21 cellular contexts compared by ENCODE assay signal in genomic region chr4:7932333-7932732, GRCh38. TPM values are rescaled to one million over a fixed set of nuclear protein-coding genes. Genes with fewer than 3 reads are reported as not detected.
DNase-seq lines count a peak whose midpoint lies in the region; ATAC-seq, FAIRE-seq and TF ChIP-seq lines count a peak whose summit lies in the region.
"Had no signal": no experiment of that assay in that cellular context is flagged by ENCODE, and none has a peak within 500 bp of the region (broad histone marks: within the 10 kb centered on the region; RNA-seq: fewer than 3 reads in every experiment).

No MANE protein-coding gene starts in this region.

- TF ChIP-seq POLR2A in endothelial cell of umbilical vein (IDR thresholded peaks at IDR 0.05; ENCODE audit: low read depth, low read length), result no peak

- H3K27me3 Mint-ChIP-seq in mesothelial cell of epicardium (ENCODE audit: low read depth), result no peaks in the 10 kb centered on the region
- H3K27me3 Mint-ChIP-seq in MCF 10A (ENCODE audit: insufficient read depth, unreplicated experiment), result no peaks in the 10 kb centered on the region
- peaks cover 11% of the 10 kb centered on the region for H3K27me3 Mint-ChIP-seq in activated CD8-positive, alpha-beta T cell treated with anti-CD3 and anti-CD28 coated beads, Interleukin-2, amount 10 ng/mL, durations not matched to agents 7 days and 5 days (ENCODE audit: low read depth)

- H3K79me2 ChIP-seq in endothelial cell of umbilical vein (ENCODE audit: control insufficient read depth, insufficient read depth, low read length), result peaks cover 98% of the 10 kb centered on the region

- no peak for FAIRE-seq in endothelial cell of umbilical vein (lab: Jason Lieb, UNC)
- FAIRE-seq: A204.1, D721Med had no signal

- H4K20me1 ChIP-seq in endothelial cell of umbilical vein (replicated peaks; ENCODE audit: control insufficient read depth, extremely low read depth, insufficient read depth, low read length), result peaks cover 14% of the 10 kb centered on the region

- TF ChIP-seq CTCF in RWPE1 (conservative IDR thresholded peaks at IDR 0.05; ENCODE audit: low read depth) (no peak), endothelial cell of umbilical vein (IDR thresholded peaks at IDR 0.05; ENCODE audit: extremely low read depth in 1 of 2, insufficient read depth in 1 of 2, low read depth in 1 of 2, low read length in 2 of 2) (no peak), mesothelial cell of epicardium (IDR thresholded peaks at IDR 0.05; ENCODE audit: unreplicated experiment) (no peak), MCF 10A (IDR thresholded peaks at IDR 0.05; ENCODE audit: unreplicated experiment) (no peak)

- H3K27me3 ChIP-seq in endothelial cell of umbilical vein (ENCODE audit: control insufficient read depth in 2 of 2, insufficient read depth in 2 of 2, low read length in 2 of 2), result no peaks in the 10 kb centered on the region

- peaks cover 49% of the 10 kb centered on the region for H3K4me1 ChIP-seq in endothelial cell of umbilical vein (ENCODE audit: control insufficient read depth, extremely low read depth, insufficient read depth, low read length)
- H3K4me1 ChIP-seq: Caco-2 had no signal

- H3K27ac Mint-ChIP-seq in mesothelial cell of epicardium (peak overlapping the region; percentile 53), MCF 10A (ENCODE audit: low read depth, unreplicated experiment) (no peak overlapping the region)
- H3K27ac Mint-ChIP-seq in activated CD8-positive, alpha-beta T cell treated with anti-CD3 and anti-CD28 coated beads, Interleukin-2, amount 10 ng/mL, durations not matched to agents 7 days and 5 days, result no peak overlapping the region
- H3K27ac Mint-ChIP-seq: CD4-positive, alpha-beta T cell had no signal

- intact Hi-C loops in endothelial cell of umbilical vein (cut with micrococcal nuclease) (no loop called here), MCF 10A (cut with micrococcal nuclease) (no loop called here)

- no peaks in the 10 kb centered on the region for H3K9me3 ChIP-seq in endothelial cell of umbilical vein (replicated peaks; ENCODE audit: control insufficient read depth, insufficient read depth, low read length)
- H3K9me3 ChIP-seq: Caco-2 had no signal

- peaks cover 0 to 9% of the 10 kb centered on the region in 2 experiments for H3K36me3 ChIP-seq in endothelial cell of umbilical vein (ENCODE audit: control insufficient read depth in 2 of 2, extremely low read depth in 1 of 2, insufficient read depth in 2 of 2, low read length in 2 of 2)

- H3K36me3 Mint-ChIP-seq in mesothelial cell of epicardium (peaks cover 9% of the 10 kb centered on the region), MCF 10A (ENCODE audit: insufficient read depth, unreplicated experiment) (no peaks in the 10 kb centered on the region)
- no peaks in the 10 kb centered on the region for H3K36me3 Mint-ChIP-seq in activated CD8-positive, alpha-beta T cell treated with anti-CD3 and anti-CD28 coated beads, Interleukin-2, amount 10 ng/mL, durations not matched to agents 7 days and 5 days (ENCODE audit: low read depth)

- H3K4me2 ChIP-seq in endothelial cell of umbilical vein (ENCODE audit: insufficient read depth, low read length), result no peak overlapping the region

- H3K4me3 Mint-ChIP-seq in mesothelial cell of epicardium, result no peak overlapping the region
- no peak overlapping the region for H3K4me3 Mint-ChIP-seq in MCF 10A (ENCODE audit: unreplicated experiment)
- H3K4me3 Mint-ChIP-seq in activated CD8-positive, alpha-beta T cell treated with anti-CD3 and anti-CD28 coated beads, Interleukin-2, amount 10 ng/mL, durations not matched to agents 7 days and 5 days, result no peak overlapping the region
- H3K4me3 Mint-ChIP-seq: CD4-positive, alpha-beta T cell had no signal

- H3K9ac ChIP-seq in endothelial cell of umbilical vein (replicated peaks; ENCODE audit: extremely low read depth, insufficient read depth, low read length), result no peak overlapping the region

- H2AFZ ChIP-seq in endothelial cell of umbilical vein (ENCODE audit: low read depth, low read length), result no peak overlapping the region

- no peak for ATAC-seq in activated CD8-positive, alpha-beta T cell treated with anti-CD3 and anti-CD28 coated beads, Interleukin-2, amount 10 ng/mL, durations not matched to agents 7 days and 5 days
- ATAC-seq in GM18868 (IDR thresholded peaks at IDR 0.05; ENCODE audit: unreplicated experiment), result no peak
- ATAC-seq: HCT116 had no signal

- H3K4me1 Mint-ChIP-seq in mesothelial cell of epicardium (peaks cover 64% of the 10 kb centered on the region), MCF 10A (ENCODE audit: insufficient read depth, unreplicated experiment) (peaks cover 31% of the 10 kb centered on the region)
- H3K4me1 Mint-ChIP-seq in activated CD8-positive, alpha-beta T cell treated with anti-CD3 and anti-CD28 coated beads, Interleukin-2, amount 10 ng/mL, durations not matched to agents 7 days and 5 days (ENCODE audit: low read depth), result peaks cover 6% of the 10 kb centered on the region

- POLR2A ChIA-PET in RWPE1 (lab: Yijun Ruan, JAX; ENCODE audit: low non-redundant PET) (no interaction called here), endothelial cell of umbilical vein (lab: Charles Lee) (no interaction called here), MCF 10A (lab: Yijun Ruan, JAX) (interaction anchor here (2.1 kb wide), 1 partner anchor 23 kb away, joined by 6 read pairs; no protein-coding TSS in a partner anchor)
- POLR2A ChIA-PET in activated CD8-positive, alpha-beta T cell treated with anti-CD3 and anti-CD28 coated beads, Interleukin-2, amount 10 ng/mL, durations not matched to agents 7 days and 5 days (lab: Charles Lee), result no interaction called here

- dilution Hi-C loops in endothelial cell of umbilical vein (cut with MboI; ENCODE audit: extremely low pct_ligation_motif_present, low sequenced_read_pairs), result no loop called here

- H3K9me1 ChIP-seq in endothelial cell of umbilical vein (replicated peaks; ENCODE audit: control insufficient read depth, extremely low read depth, insufficient read depth, low read length), result no peaks in the 10 kb centered on the region

- H3K9me3 Mint-ChIP-seq in mesothelial cell of epicardium (no peaks in the 10 kb centered on the region), MCF 10A (ENCODE audit: unreplicated experiment) (no peaks in the 10 kb centered on the region)
- no peaks in the 10 kb centered on the region for H3K9me3 Mint-ChIP-seq in activated CD8-positive, alpha-beta T cell treated with anti-CD3 and anti-CD28 coated beads, Interleukin-2, amount 10 ng/mL, durations not matched to agents 7 days and 5 days (ENCODE audit: insufficient read depth)
- H3K9me3 Mint-ChIP-seq: CD4-positive, alpha-beta T cell had no signal

- no peak overlapping the region for H3K4me3 ChIP-seq in endothelial cell of umbilical vein (replicated peaks in 1 of 3; ENCODE audit: insufficient read depth in 1 of 3, low read depth in 1 of 3, low read length in 3 of 3)

- CTCF ChIA-PET in RWPE1 (lab: Yijun Ruan, JAX), result no interaction called here
- CTCF ChIA-PET in endothelial cell of umbilical vein (lab: Charles Lee), result interaction anchor here (1.0 to 2.9 kb wide), 7 partner anchors 12 to 130 kb away, joined by 3 to 13 read pairs (median 5); no protein-coding TSS in a partner anchor
- CTCF ChIA-PET in MCF 10A (lab: Yijun Ruan, JAX), result interaction anchor here (7.7 kb wide), 1 partner anchor 128 kb away, joined by 66 read pairs; no protein-coding TSS in a partner anchor
- CTCF ChIA-PET in activated CD8-positive, alpha-beta T cell treated with anti-CD3 and anti-CD28 coated beads, Interleukin-2, amount 10 ng/mL, durations not matched to agents 7 days and 5 days (lab: Charles Lee), result no interaction called here

- DNase-seq in RWPE1 (ENCODE audit: low spot score) (no peak), endothelial cell of umbilical vein (ENCODE audit: low read depth, low spot score) (peak; percentile 52), mesothelial cell of epicardium (ENCODE audit: low spot score in 2 of 2, unreplicated experiment in 2 of 2) (no peak), NCI-H524 treated with DMSO at 0.1 percent for 48 hours (lab: John Stamatoyannopoulos, UW) (no peak), MCF 10A (ENCODE audit: unreplicated experiment) (no peak)
- DNase-seq in activated CD8-positive, alpha-beta T cell treated with anti-CD3 and anti-CD28 coated beads, Interleukin-2, amount 10 ng/mL, durations not matched to agents 7 days and 5 days, result no peak
- DNase-seq: ACHN; AML-193; Caco-2; CD4-positive, alpha-beta T cell; DMS153; DMS79; GF-D8; GOT3; H7 had no signal

- BruUV-seq in endothelial cell of umbilical vein (replicated peaks; lab: Mats Ljungman, UMichigan), result no TSS peak
- no TSS peak for BruUV-seq in MCF 10A (replicated peaks; lab: Mats Ljungman, UMichigan)

- H3K27ac ChIP-seq in RWPE1, result peak overlapping the region; percentile 61
- no peak overlapping the region for H3K27ac ChIP-seq in endothelial cell of umbilical vein (ENCODE audit: insufficient read depth, low read depth, low read length)
- H3K27ac ChIP-seq: C4-2B, HL-60 had no signal

TF ChIP-seq in endothelial cell of umbilical vein, 7 proteins besides CTCF, POLR2A, EP300 and RAD21:
- TF ChIP-seq MYC (IDR thresholded peaks at IDR 0.05; ENCODE audit: low read depth, low read length) (no peak), FOS (IDR thresholded peaks at IDR 0.05; ENCODE audit: borderline replicate concordance, insufficient read depth, low read length) (no peak), POLR2AphosphoS5 (IDR thresholded peaks at IDR 0.05; ENCODE audit: insufficient read depth, low read depth, low read length) (no peak), EZH2 (IDR thresholded peaks at IDR 0.05; ENCODE audit: borderline replicate concordance, low read depth, low read length, severe bottlenecking) (no peak), JUN (IDR thresholded peaks at IDR 0.05; ENCODE audit: borderline replicate concordance, insufficient read depth, insufficient read length, low read depth) (no peak), MAX (IDR thresholded peaks at IDR 0.05; ENCODE audit: insufficient read depth, insufficient read length) (no peak), GATA2 (IDR thresholded peaks at IDR 0.05; ENCODE audit: insufficient read depth, insufficient read length, low read depth, low read length) (no peak)

RNA-seq across cellular contexts. Expression of gene AFAP1, which starts 7.3 kb away (rescaled TPM):
- 93.3 and 103 TPM in 2 replicates for total RNA-seq in endothelial cell of umbilical vein
- polyA plus RNA-seq in endothelial cell of umbilical vein, result 28.9 and 32.3 TPM in 2 replicates
- 36.1 and 36.5 TPM in 2 replicates for polyA plus RNA-seq in endothelial cell of umbilical vein (2011; cell fraction: cytosol; rRNA removed)
- polyA plus RNA-seq in endothelial cell of umbilical vein (2011; cell fraction: nucleus; rRNA removed), result 101 and 102 TPM in 2 replicates
- 57.8 and 58.4 TPM in 2 replicates for polyA plus RNA-seq in endothelial cell of umbilical vein (2012)
- polyA minus RNA-seq in endothelial cell of umbilical vein, result 63.7 and 66.1 TPM in 2 replicates
- 7.4 TPM for polyA minus RNA-seq in endothelial cell of umbilical vein (2011; cell fraction: cytosol; rRNA and poly(A)+ RNA removed)
- polyA minus RNA-seq in endothelial cell of umbilical vein (2011; cell fraction: nucleus; rRNA and poly(A)+ RNA removed), result 108 and 116 TPM in 2 replicates
- 75.4 to 82.4 TPM (median 79.1 TPM) in 3 replicates for total RNA-seq in mesothelial cell of epicardium
- 22.5 and 29.4 TPM in 2 replicates for total RNA-seq in MCF 10A (2022)
- total RNA-seq in activated CD8-positive, alpha-beta T cell treated with anti-CD3 and anti-CD28 coated beads, Interleukin-2, amount 10 ng/mL, durations not matched to agents 7 days and 5 days, result 1 to 10 TPM; 5.3 to 6.2 TPM

Comparison
In these comparisons a context has a peak if more than half of its experiments do, and no peak if none do; other contexts are left out.
1. CTCF ChIA-PET loops: an anchor here in endothelial cell of umbilical vein (1.0 to 2.9 kb wide) and MCF 10A (7.7 kb wide); none called in RWPE1 and activated CD8-positive, alpha-beta T cell treated with anti-CD3 and anti-CD28 coated beads, Interleukin-2, amount 10 ng/mL, durations not matched to agents 7 days and 5 days.